ENCODE assay signal across 26 cellular contexts in genomic region chr18:13713455-13714055, GRCh38.
"Had no signal": no experiment of that assay in that cellular context is flagged by ENCODE, and none has a peak within 500 bp of the region (broad histone marks: within the 10 kb centered on the region; RNA-seq: fewer than 3 reads in every experiment).

No MANE protein-coding gene starts in this region.

- H3K27ac Mint-ChIP-seq: activated CD4-positive, alpha-beta memory T cell treated with anti-CD3 and anti-CD28 coated beads, Interleukin-2, amount 10 ng/mL, durations not matched to agents 7 days and 5 days; activated CD4-positive, alpha-beta T cell treated with anti-CD3 and anti-CD28 coated beads, Interleukin-2, amount 10 ng/mL, durations not matched to agents 24 days and 14 days; activated T-cell treated with anti-CD3 and anti-CD28 coated beads, Interleukin-2, amount 50 U/mL, for 24 hours; dendritic cell treated with granulocyte-macrophage colony-stimulating factor and Interleukin-4, amounts not matched to agents 40 ng/mL and 50 ng/mL, for 4 days; nephron progenitor cell; stimulated activated naive B cell treated with anti-CD40 and anti-IgM and Interleukin-4, amounts not matched to agents 10 μg/mL and 1 μg/mL and 100 μg/mL, for 72 hours had no signal

- DNase-seq: activated CD4-positive, alpha-beta memory T cell treated with anti-CD3 and anti-CD28 coated beads, Interleukin-2, amount 10 ng/mL, durations not matched to agents 7 days and 5 days; activated CD4-positive, alpha-beta T cell treated with anti-CD3 and anti-CD28 coated beads, Interleukin-2, amount 10 ng/mL, durations not matched to agents 24 days and 14 days; activated CD4-positive, CD25-positive, alpha-beta regulatory T cell treated with anti-CD3 and anti-CD28 coated beads, Interleukin-2, amount 50 U/mL, for 72 hours; activated CD8-positive, alpha-beta memory T cell treated with anti-CD3 and anti-CD28 coated beads, Interleukin-2, amount 50 U/mL, for 48 hours; activated gamma-delta T cell treated with Interleukin-2 at 50 U/mL for 16 hours; activated naive CD4-positive, alpha-beta T cell treated with anti-CD3 and anti-CD28 coated beads, Interleukin-2, amount 50 U/mL, for 16 hours; activated T-cell treated with anti-CD3 and anti-CD28 coated beads, Interleukin-2, amount 50 U/mL, for 24 hours; amygdala; effector CD4-positive, alpha-beta T cell; hippocampal formation; kidney; left lung; nephron progenitor cell; ovary; retina; stimulated activated CD4-positive, alpha-beta T cell treated with anti-CD3 and anti-CD28 coated beads, Interleukin-15, amount 100 ng/mL, for 24 hours; stimulated activated CD4-positive, alpha-beta T cell treated with anti-CD3 and anti-CD28 coated beads, Interleukin-2, amount 100 ng/mL, for 24 hours; stimulated activated naive B cell treated with anti-CD40 and anti-IgM and Interleukin-4, amounts not matched to agents 10 μg/mL and 1 μg/mL and 100 μg/mL, for 72 hours; stomach; T-helper 9 cell; thyroid gland; upper lobe of left lung had no signal

- H3K36me3 ChIP-seq: gastroesophageal sphincter, left lung, ovary, prostate gland, stomach, thyroid gland, upper lobe of left lung had no signal

- H3K4me3 Mint-ChIP-seq: activated CD4-positive, alpha-beta memory T cell treated with anti-CD3 and anti-CD28 coated beads, Interleukin-2, amount 10 ng/mL, durations not matched to agents 7 days and 5 days; activated CD4-positive, alpha-beta T cell treated with anti-CD3 and anti-CD28 coated beads, Interleukin-2, amount 10 ng/mL, durations not matched to agents 24 days and 14 days; activated T-cell treated with anti-CD3 and anti-CD28 coated beads, Interleukin-2, amount 50 U/mL, for 24 hours; central memory CD8-positive, alpha-beta T cell; dendritic cell treated with granulocyte-macrophage colony-stimulating factor and Interleukin-4, amounts not matched to agents 40 ng/mL and 50 ng/mL, for 4 days; nephron progenitor cell; stimulated activated naive B cell treated with anti-CD40 and anti-IgM and Interleukin-4, amounts not matched to agents 10 μg/mL and 1 μg/mL and 100 μg/mL, for 72 hours had no signal

- H3K27ac ChIP-seq: gastroesophageal sphincter, left lung, ovary, prostate gland, stomach, thyroid gland, upper lobe of left lung had no signal

- H3K27me3 Mint-ChIP-seq: activated CD4-positive, alpha-beta memory T cell treated with anti-CD3 and anti-CD28 coated beads, Interleukin-2, amount 10 ng/mL, durations not matched to agents 7 days and 5 days; activated CD4-positive, alpha-beta T cell treated with anti-CD3 and anti-CD28 coated beads, Interleukin-2, amount 10 ng/mL, durations not matched to agents 24 days and 14 days; activated T-cell treated with anti-CD3 and anti-CD28 coated beads, Interleukin-2, amount 50 U/mL, for 24 hours; central memory CD8-positive, alpha-beta T cell; dendritic cell treated with granulocyte-macrophage colony-stimulating factor and Interleukin-4, amounts not matched to agents 40 ng/mL and 50 ng/mL, for 4 days; stimulated activated naive B cell treated with anti-CD40 and anti-IgM and Interleukin-4, amounts not matched to agents 10 μg/mL and 1 μg/mL and 100 μg/mL, for 72 hours had no signal

- H3K9me3 Mint-ChIP-seq: central memory CD8-positive, alpha-beta T cell; stimulated activated naive B cell treated with anti-CD40 and anti-IgM and Interleukin-4, amounts not matched to agents 10 μg/mL and 1 μg/mL and 100 μg/mL, for 72 hours had no signal

- H3K9me3 ChIP-seq: gastroesophageal sphincter, ovary, prostate gland, thyroid gland, upper lobe of left lung had no signal

- H3K4me1 ChIP-seq: gastroesophageal sphincter, left lung, prostate gland, thyroid gland, upper lobe of left lung had no signal

- H3K4me1 Mint-ChIP-seq: activated CD4-positive, alpha-beta memory T cell treated with anti-CD3 and anti-CD28 coated beads, Interleukin-2, amount 10 ng/mL, durations not matched to agents 7 days and 5 days; nephron progenitor cell had no signal

- H3K4me3 ChIP-seq: gastroesophageal sphincter, left lung, ovary, prostate gland, stomach, thyroid gland, upper lobe of left lung had no signal

- ATAC-seq: gastroesophageal sphincter; left lung; stimulated activated naive B cell treated with anti-CD40 and anti-IgM and Interleukin-4, amounts not matched to agents 10 μg/mL and 1 μg/mL and 100 μg/mL, for 72 hours had no signal

- H3K27me3 ChIP-seq: gastroesophageal sphincter, left lung, ovary, stomach, thyroid gland, upper lobe of left lung had no signal
